1 cellular context compared by ENCODE assay signal in the genomic region with DNA sequence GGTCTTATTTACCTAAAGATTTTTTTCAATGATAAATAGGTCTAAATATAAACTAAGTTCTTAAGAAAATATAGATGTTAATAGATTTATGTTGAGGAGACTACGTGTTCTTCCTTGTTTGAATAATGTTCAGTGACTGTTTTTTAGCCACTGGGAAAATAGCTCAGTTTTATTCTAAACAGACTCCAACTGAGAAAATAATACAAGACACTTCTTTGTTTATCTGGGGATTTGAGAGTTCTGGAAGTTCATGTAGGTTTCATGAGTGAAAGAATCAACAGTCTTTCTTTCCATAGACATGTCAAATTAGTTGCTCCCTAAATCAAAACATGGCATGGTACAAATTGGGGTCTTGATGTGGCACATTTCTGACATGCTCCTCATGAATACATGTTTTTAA.
TF ChIP-seq lines count a peak whose summit lies in the region.

No MANE protein-coding gene starts in this region.

TF ChIP-seq in HepG2, 621 proteins besides CTCF, POLR2A, EP300 and RAD21 (continued from another document):
- TF ChIP-seq, protein P1, sequence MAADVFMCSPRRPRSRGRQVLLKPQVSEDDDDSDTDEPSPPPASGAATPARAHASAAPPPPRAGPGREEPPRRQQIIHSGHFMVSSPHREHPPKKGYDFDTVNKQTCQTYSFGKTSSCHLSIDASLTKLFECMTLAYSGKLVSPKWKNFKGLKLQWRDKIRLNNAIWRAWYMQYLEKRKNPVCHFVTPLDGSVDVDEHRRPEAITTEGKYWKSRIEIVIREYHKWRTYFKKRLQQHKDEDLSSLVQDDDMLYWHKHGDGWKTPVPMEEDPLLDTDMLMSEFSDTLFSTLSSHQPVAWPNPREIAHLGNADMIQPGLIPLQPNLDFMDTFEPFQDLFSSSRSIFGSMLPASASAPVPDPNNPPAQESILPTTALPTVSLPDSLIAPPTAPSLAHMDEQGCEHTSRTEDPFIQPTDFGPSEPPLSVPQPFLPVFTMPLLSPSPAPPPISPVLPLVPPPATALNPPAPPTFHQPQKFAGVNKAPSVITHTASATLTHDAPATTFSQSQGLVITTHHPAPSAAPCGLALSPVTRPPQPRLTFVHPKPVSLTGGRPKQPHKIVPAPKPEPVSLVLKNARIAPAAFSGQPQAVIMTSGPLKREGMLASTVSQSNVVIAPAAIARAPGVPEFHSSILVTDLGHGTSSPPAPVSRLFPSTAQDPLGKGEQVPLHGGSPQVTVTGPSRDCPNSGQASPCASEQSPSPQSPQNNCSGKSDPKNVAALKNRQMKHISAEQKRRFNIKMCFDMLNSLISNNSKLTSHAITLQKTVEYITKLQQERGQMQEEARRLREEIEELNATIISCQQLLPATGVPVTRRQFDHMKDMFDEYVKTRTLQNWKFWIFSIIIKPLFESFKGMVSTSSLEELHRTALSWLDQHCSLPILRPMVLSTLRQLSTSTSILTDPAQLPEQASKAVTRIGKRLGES (CRISPR knock-in tag; IDR thresholded peaks at IDR 0.05; ENCODE audit: borderline replicate concordance): 0 out of 2 replicates have a peak, but pooled peaks have one; percentile 51
- TF ChIP-seq, protein P2, sequence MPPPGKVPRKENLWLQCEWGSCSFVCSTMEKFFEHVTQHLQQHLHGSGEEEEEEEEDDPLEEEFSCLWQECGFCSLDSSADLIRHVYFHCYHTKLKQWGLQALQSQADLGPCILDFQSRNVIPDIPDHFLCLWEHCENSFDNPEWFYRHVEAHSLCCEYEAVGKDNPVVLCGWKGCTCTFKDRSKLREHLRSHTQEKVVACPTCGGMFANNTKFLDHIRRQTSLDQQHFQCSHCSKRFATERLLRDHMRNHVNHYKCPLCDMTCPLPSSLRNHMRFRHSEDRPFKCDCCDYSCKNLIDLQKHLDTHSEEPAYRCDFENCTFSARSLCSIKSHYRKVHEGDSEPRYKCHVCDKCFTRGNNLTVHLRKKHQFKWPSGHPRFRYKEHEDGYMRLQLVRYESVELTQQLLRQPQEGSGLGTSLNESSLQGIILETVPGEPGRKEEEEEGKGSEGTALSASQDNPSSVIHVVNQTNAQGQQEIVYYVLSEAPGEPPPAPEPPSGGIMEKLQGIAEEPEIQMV (CRISPR knock-in tag; IDR thresholded peaks at IDR 0.05; ENCODE audit: low read depth): no peak
- TF ChIP-seq HMG20A (CRISPR knock-in tag; IDR thresholded peaks at IDR 0.05; ENCODE audit: borderline replicate concordance) (0 out of 2 replicates have a peak, but pooled peaks have one; percentile 2), SP140L (CRISPR knock-in tag; IDR thresholded peaks at IDR 0.05; ENCODE audit: borderline replicate concordance) (no peak)
- TF ChIP-seq, protein P3, sequence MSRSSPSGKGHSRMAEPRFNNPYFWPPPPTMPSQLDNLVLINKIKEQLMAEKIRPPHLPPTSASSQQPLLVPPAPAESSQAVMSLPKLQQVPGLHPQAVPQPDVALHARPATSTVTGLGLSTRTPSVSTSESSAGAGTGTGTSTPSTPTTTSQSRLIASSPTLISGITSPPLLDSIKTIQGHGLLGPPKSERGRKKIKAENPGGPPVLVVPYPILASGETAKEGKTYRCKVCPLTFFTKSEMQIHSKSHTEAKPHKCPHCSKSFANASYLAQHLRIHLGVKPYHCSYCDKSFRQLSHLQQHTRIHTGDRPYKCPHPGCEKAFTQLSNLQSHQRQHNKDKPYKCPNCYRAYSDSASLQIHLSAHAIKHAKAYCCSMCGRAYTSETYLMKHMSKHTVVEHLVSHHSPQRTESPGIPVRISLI (CRISPR knock-in tag; IDR thresholded peaks at IDR 0.05; ENCODE audit: borderline replicate concordance): no peak
TF ChIP-seq in HepG2: peak in this region for 2.
